22 cellular contexts compared by ENCODE assay signal in genomic region chr3:66470956-66471686, GRCh38. TPM values are rescaled to one million over a fixed set of nuclear protein-coding genes. Genes with fewer than 3 reads are reported as not detected.
DNase-seq lines count a peak whose midpoint lies in the region; ATAC-seq, FAIRE-seq and TF ChIP-seq lines count a peak whose summit lies in the region.
"Had no signal": no experiment of that assay in that cellular context is flagged by ENCODE, and none has a peak within 500 bp of the region (broad histone marks: within the 10 kb centered on the region; RNA-seq: fewer than 3 reads in every experiment).

No MANE protein-coding gene starts in this region.

- intact Hi-C loops in activated naive CD4-positive, alpha-beta T cell treated with anti-CD3 and anti-CD28 coated beads for 36 hours (cut with micrococcal nuclease): no loop called here
- intact Hi-C loops in MCF 10A (cut with micrococcal nuclease): no loop called here

- H4K20me1 ChIP-seq in astrocyte (ENCODE audit: insufficient read depth, low read length) (no peaks in the 10 kb centered on the region), smooth muscle cell (ENCODE audit: low read depth) (peaks cover 9% of the 10 kb centered on the region)

- no peaks in the 10 kb centered on the region for H3K27me3 Mint-ChIP-seq in activated naive CD4-positive, alpha-beta T cell treated with anti-CD3 and anti-CD28 coated beads for 36 hours (ENCODE audit: low read depth)
- H3K27me3 Mint-ChIP-seq in astrocyte (ENCODE audit: low read depth, unreplicated experiment) (no peaks in the 10 kb centered on the region), MCF 10A (ENCODE audit: insufficient read depth, unreplicated experiment) (no peaks in the 10 kb centered on the region)

- H3K4me1 Mint-ChIP-seq in activated naive CD4-positive, alpha-beta T cell treated with anti-CD3 and anti-CD28 coated beads for 36 hours (ENCODE audit: low read depth): peaks cover 66% of the 10 kb centered on the region
- H3K4me1 Mint-ChIP-seq in astrocyte (ENCODE audit: low read depth, unreplicated experiment) (peaks cover 59% of the 10 kb centered on the region), MCF 10A (ENCODE audit: insufficient read depth, unreplicated experiment) (peaks cover 8% of the 10 kb centered on the region)

- no peak overlapping the region for H3K4me3 ChIP-seq in HUES48 (ENCODE audit: low read depth, low read length)
- no peak overlapping the region for H3K4me3 ChIP-seq in astrocyte (ENCODE audit: insufficient read depth, low read depth, low read length)
- no peak overlapping the region for H3K4me3 ChIP-seq in smooth muscle cell
- H3K4me3 ChIP-seq: coronary artery, pancreas, right lobe of liver had no signal

- WGBS in smooth muscle cell (ENCODE audit: low lambda C conversion rate): 97% methylated on average over 10 of the region's 10 CpGs

- BruUV-seq in MCF 10A (replicated peaks; lab: Mats Ljungman, UMichigan): no TSS peak

- POLR2A ChIA-PET in MCF 10A (lab: Yijun Ruan, JAX): interaction anchor here (1.1 to 1.6 kb wide), 3 partner anchors 9 to 29 kb away, joined by 3 to 6 read pairs (median 4); no protein-coding TSS in a partner anchor

- peaks cover 74% of the 10 kb centered on the region for H3K4me1 ChIP-seq in HUES48 (ENCODE audit: control insufficient read depth, insufficient read depth, low read length)
- peaks cover 63% of the 10 kb centered on the region for H3K4me1 ChIP-seq in astrocyte (ENCODE audit: insufficient read depth, low read length)
- peaks cover 58% of the 10 kb centered on the region for H3K4me1 ChIP-seq in smooth muscle cell (ENCODE audit: low read depth)

- FAIRE-seq in astrocyte (lab: Jason Lieb, UNC): no peak
- FAIRE-seq: bronchial epithelial cell, H54, pancreas had no signal

- H2AFZ ChIP-seq in astrocyte (ENCODE audit: low read depth, low read length): no peak overlapping the region
- no peak overlapping the region for H2AFZ ChIP-seq in smooth muscle cell (ENCODE audit: low read depth)

- no peaks in the 10 kb centered on the region for H3F3A ChIP-seq in smooth muscle cell (ENCODE audit: low read depth)

- H3K79me2 ChIP-seq in astrocyte (ENCODE audit: insufficient read depth, low read length): peaks cover 49% of the 10 kb centered on the region
- H3K79me2 ChIP-seq in smooth muscle cell (ENCODE audit: low read depth): peaks cover 27% of the 10 kb centered on the region

- H3K9ac ChIP-seq in HUES48 (ENCODE audit: low read depth, low read length) (no peak overlapping the region), astrocyte (ENCODE audit: low read length) (no peak overlapping the region), smooth muscle cell (ENCODE audit: low read depth) (no peak overlapping the region)

- TF ChIP-seq CTCF in astrocyte (IDR thresholded peaks at IDR 0.05; ENCODE audit: insufficient read depth, low read depth, low read length) (no peak), smooth muscle cell (IDR thresholded peaks at IDR 0.05; ENCODE audit: borderline replicate concordance, insufficient read depth, poor library complexity, severe bottlenecking) (no peak), MCF 10A (IDR thresholded peaks at IDR 0.05; ENCODE audit: unreplicated experiment) (no peak)

- peaks cover 7% of the 10 kb centered on the region for H3K36me3 Mint-ChIP-seq in activated naive CD4-positive, alpha-beta T cell treated with anti-CD3 and anti-CD28 coated beads for 36 hours (ENCODE audit: low read depth)
- H3K36me3 Mint-ChIP-seq in astrocyte (ENCODE audit: low read depth, unreplicated experiment) (no peaks in the 10 kb centered on the region), MCF 10A (ENCODE audit: insufficient read depth, unreplicated experiment) (no peaks in the 10 kb centered on the region)

- H3K9me3 ChIP-seq in HUES48 (ENCODE audit: control insufficient read depth, insufficient read depth, low read length) (no peaks in the 10 kb centered on the region), astrocyte (ENCODE audit: insufficient read depth, low read depth, low read length) (no peaks in the 10 kb centered on the region), smooth muscle cell (replicated peaks; ENCODE audit: low read depth) (no peaks in the 10 kb centered on the region)
- H3K9me3 ChIP-seq: pancreas, right lobe of liver had no signal

- H3K27ac Mint-ChIP-seq in activated naive CD4-positive, alpha-beta T cell treated with anti-CD3 and anti-CD28 coated beads for 36 hours: peak overlapping the region; percentile 94
- H3K27ac Mint-ChIP-seq in astrocyte (ENCODE audit: unreplicated experiment) (peak overlapping the region; percentile 34), MCF 10A (ENCODE audit: low read depth, unreplicated experiment) (no peak overlapping the region)

- H3K4me2 ChIP-seq in astrocyte (ENCODE audit: low read length): no peak overlapping the region
- no peak overlapping the region for H3K4me2 ChIP-seq in smooth muscle cell

- peak overlapping the region; percentile 64 for H3K27ac ChIP-seq in HUES48 (ENCODE audit: low read depth, low read length)
- peak overlapping the region; percentile 96 for H3K27ac ChIP-seq in astrocyte (ENCODE audit: low read depth, low read length)
- peak overlapping the region; percentile 98 for H3K27ac ChIP-seq in smooth muscle cell (ENCODE audit: low read depth)
- H3K27ac ChIP-seq: coronary artery, pancreas, right lobe of liver had no signal

- H3K27me3 ChIP-seq in HUES48 (ENCODE audit: control insufficient read depth, insufficient read depth, low read length) (no peaks in the 10 kb centered on the region), astrocyte (ENCODE audit: insufficient read depth, low read length) (no peaks in the 10 kb centered on the region), smooth muscle cell (ENCODE audit: low read depth) (no peaks in the 10 kb centered on the region)
- H3K27me3 ChIP-seq: pancreas, right lobe of liver had no signal

- no peak overlapping the region for H3K4me3 Mint-ChIP-seq in activated naive CD4-positive, alpha-beta T cell treated with anti-CD3 and anti-CD28 coated beads for 36 hours
- H3K4me3 Mint-ChIP-seq in astrocyte (ENCODE audit: unreplicated experiment) (no peak overlapping the region), MCF 10A (ENCODE audit: unreplicated experiment) (no peak overlapping the region)

- CTCF ChIA-PET in activated naive CD4-positive, alpha-beta T cell treated with anti-CD3 and anti-CD28 coated beads for 36 hours (lab: Charles Lee): no interaction called here
- CTCF ChIA-PET in MCF 10A (lab: Yijun Ruan, JAX): interaction anchor here (0.8 to 1.4 kb wide), 2 partner anchors 17 to 63 kb away, joined by 3 to 4 read pairs; no protein-coding TSS in a partner anchor

- peaks cover 3% of the 10 kb centered on the region for H3K9me3 Mint-ChIP-seq in activated naive CD4-positive, alpha-beta T cell treated with anti-CD3 and anti-CD28 coated beads for 36 hours
- H3K9me3 Mint-ChIP-seq in astrocyte (ENCODE audit: unreplicated experiment) (no peaks in the 10 kb centered on the region), MCF 10A (ENCODE audit: unreplicated experiment) (no peaks in the 10 kb centered on the region)
- H3K9me3 Mint-ChIP-seq: activated B cell treated with CpG ODN at 0.5 μM for 24 hours had no signal

- H3K36me3 ChIP-seq in HUES48 (ENCODE audit: control insufficient read depth, insufficient read depth, low read length) (no peaks in the 10 kb centered on the region), astrocyte (ENCODE audit: insufficient read depth, low read length) (no peaks in the 10 kb centered on the region), smooth muscle cell (ENCODE audit: low read depth) (no peaks in the 10 kb centered on the region)
- H3K36me3 ChIP-seq: pancreas, right lobe of liver had no signal

- ATAC-seq in GM19324 (IDR thresholded peaks at IDR 0.05; ENCODE audit: low FRiP score, unreplicated experiment) (no peak), GM21619 (IDR thresholded peaks at IDR 0.05; ENCODE audit: unreplicated experiment) (no peak)
- ATAC-seq: pancreas, right lobe of liver had no signal

- no peak for DNase-seq in activated naive CD4-positive, alpha-beta T cell treated with anti-CD3 and anti-CD28 coated beads for 36 hours
- no peak for DNase-seq in activated naive CD4-positive, alpha-beta T cell treated with anti-CD3 and anti-CD28 coated beads, Interleukin-2, amount 50 U/mL, for 16 hours
- no peak for DNase-seq in astrocyte (ENCODE audit: low read depth)
- DNase-seq in smooth muscle cell (lab: John Stamatoyannopoulos, UW; ENCODE audit: unreplicated experiment): no peak
- DNase-seq in MCF 10A (ENCODE audit: unreplicated experiment): no peak
- DNase-seq: ACHN; activated B cell treated with CpG ODN at 0.5 μM for 24 hours; amniotic stem cell; C1 segment of cervical spinal cord; KG1; mammary epithelial cell; NCI-H2171; pancreas; right lobe of liver; stimulated activated CD4-positive, alpha-beta T cell treated with anti-CD3 and anti-CD28 coated beads, Interleukin-15, amount 100 ng/mL, for 24 hours; substantia nigra had no signal

RNA-seq across cellular contexts. Expression of gene LRIG1, which starts 29.7 kb away (rescaled TPM):
- total RNA-seq in activated naive CD4-positive, alpha-beta T cell treated with anti-CD3 and anti-CD28 coated beads for 36 hours: 10 to 100 TPM; 18.3 to 19.0 TPM
- total RNA-seq in astrocyte: 39.7 and 45.3 TPM in 2 replicates
- total RNA-seq in smooth muscle cell: 26.5 and 28.1 TPM in 2 replicates
- polyA plus RNA-seq in smooth muscle cell: 22.9 and 31.3 TPM in 2 replicates
- 15.2 and 17.2 TPM in 2 replicates for total RNA-seq in MCF 10A (2022)
